Comparison of ENCODE assay signal across 1 cellular context in genomic region chr1:64884261-64885040, GRCh38.
TF ChIP-seq lines count a peak whose summit lies in the region.

No MANE protein-coding gene starts in this region.

TF ChIP-seq in K562, 482 proteins besides CTCF, POLR2A, EP300 and RAD21 (continued from another document and continues in another):
- TF ChIP-seq, protein P1, sequence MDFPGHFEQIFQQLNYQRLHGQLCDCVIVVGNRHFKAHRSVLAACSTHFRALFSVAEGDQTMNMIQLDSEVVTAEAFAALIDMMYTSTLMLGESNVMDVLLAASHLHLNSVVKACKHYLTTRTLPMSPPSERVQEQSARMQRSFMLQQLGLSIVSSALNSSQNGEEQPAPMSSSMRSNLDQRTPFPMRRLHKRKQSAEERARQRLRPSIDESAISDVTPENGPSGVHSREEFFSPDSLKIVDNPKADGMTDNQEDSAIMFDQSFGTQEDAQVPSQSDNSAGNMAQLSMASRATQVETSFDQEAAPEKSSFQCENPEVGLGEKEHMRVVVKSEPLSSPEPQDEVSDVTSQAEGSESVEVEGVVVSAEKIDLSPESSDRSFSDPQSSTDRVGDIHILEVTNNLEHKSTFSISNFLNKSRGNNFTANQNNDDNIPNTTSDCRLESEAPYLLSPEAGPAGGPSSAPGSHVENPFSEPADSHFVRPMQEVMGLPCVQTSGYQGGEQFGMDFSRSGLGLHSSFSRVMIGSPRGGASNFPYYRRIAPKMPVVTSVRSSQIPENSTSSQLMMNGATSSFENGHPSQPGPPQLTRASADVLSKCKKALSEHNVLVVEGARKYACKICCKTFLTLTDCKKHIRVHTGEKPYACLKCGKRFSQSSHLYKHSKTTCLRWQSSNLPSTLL (IDR thresholded peaks at IDR 0.05): no peak
- TF ChIP-seq SFPQ (IDR thresholded peaks at IDR 0.05; ENCODE audit: low read depth, low read length) (no peak), ARID2 (IDR thresholded peaks at IDR 0.05) (no peak), NCOA4 (IDR thresholded peaks at IDR 0.05; ENCODE audit: partially characterized antibody) (no peak), ARID1B (IDR thresholded peaks at IDR 0.05) (peak; percentile 55; the same call in 1 of the 2 replicates), HDAC6 (IDR thresholded peaks at IDR 0.05; ENCODE audit: low read depth, low read length) (no peak), SMARCB1 (IDR thresholded peaks at IDR 0.05; ENCODE audit: insufficient read length, low read depth) (no peak), PHF8 (IDR thresholded peaks at IDR 0.05; ENCODE audit: borderline replicate concordance, low read length) (no peak), ARNT (IDR thresholded peaks at IDR 0.05) (no peak), ZBTB17 (CRISPR knock-in tag; IDR thresholded peaks at IDR 0.05) (no peak), KDM1A (IDR thresholded peaks at IDR 0.05) (0 out of 4 replicates have a peak, but pooled peaks of 1 of the 2 experiments have one; percentile 26), ZFP36 (IDR thresholded peaks at IDR 0.05; ENCODE audit: low read depth, low read length, partially characterized antibody) (no peak), TAL1 (IDR thresholded peaks at IDR 0.05) (0 out of 2 replicates have a peak, but pooled peaks have one; percentile 4), TCF7 (IDR thresholded peaks at IDR 0.05; ENCODE audit: borderline replicate concordance) (no peak), HNRNPUL1 (IDR thresholded peaks at IDR 0.05; ENCODE audit: low read length) (no peak), ZKSCAN8 (CRISPR knock-in tag; IDR thresholded peaks at IDR 0.05) (no peak), TBP (optimal IDR thresholded peaks at IDR 0.05; ENCODE audit: low read depth, low read length) (no peak), ZNF561 (CRISPR knock-in tag; conservative IDR thresholded peaks at IDR 0.05) (no peak), TRIM25 (IDR thresholded peaks at IDR 0.05; ENCODE audit: borderline replicate concordance) (no peak), MECOM (CRISPR knock-in tag; IDR thresholded peaks at IDR 0.05) (no peak), HMG20A (CRISPR knock-in tag; conservative IDR thresholded peaks at IDR 0.05) (no peak), E4F1 (CRISPR knock-in tag; IDR thresholded peaks at IDR 0.05; ENCODE audit: borderline replicate concordance) (no peak), ZNF232 (CRISPR knock-in tag; IDR thresholded peaks at IDR 0.05) (no peak), TFAP4 (CRISPR knock-in tag; IDR thresholded peaks at IDR 0.05; ENCODE audit: borderline replicate concordance) (no peak), MBD2 (IDR thresholded peaks at IDR 0.05; ENCODE audit: borderline replicate concordance, low read depth) (no peak), HDAC1 (IDR thresholded peaks at IDR 0.05) (0 out of 4 replicates have a peak, but pooled peaks of 1 of the 2 experiments have one; percentile 24), ZNF263 (CRISPR knock-in tag; IDR thresholded peaks at IDR 0.05; ENCODE audit: borderline replicate concordance) (no peak), OTX1 (CRISPR knock-in tag; IDR thresholded peaks at IDR 0.05) (no peak), RFX5 (IDR thresholded peaks at IDR 0.05; ENCODE audit: low read depth, low read length) (no peak), ZC3H11A (IDR thresholded peaks at IDR 0.05; ENCODE audit: low read depth, low read length) (no peak), FOXK1 (CRISPR knock-in tag; IDR thresholded peaks at IDR 0.05; ENCODE audit: borderline replicate concordance) (no peak), FOXA3 (CRISPR knock-in tag; conservative IDR thresholded peaks at IDR 0.05 in 1 of 2, IDR thresholded peaks at IDR 0.05 in 1 of 2) (no peak), CBX5 (IDR thresholded peaks at IDR 0.05; ENCODE audit: borderline replicate concordance, low read depth) (no peak), CSDE1 (IDR thresholded peaks at IDR 0.05) (no peak), ELF1 (tag; IDR thresholded peaks at IDR 0.05) (no peak), EZH2 (IDR thresholded peaks at IDR 0.05; ENCODE audit: borderline replicate concordance, low read depth, low read length) (no peak), MEF2A (IDR thresholded peaks at IDR 0.05; ENCODE audit: control insufficient read depth, low read depth, low read length) (no peak), GATA2 (CRISPR knock-in tag; IDR thresholded peaks at IDR 0.05) (peak; percentile 58; the same call in 1 of the 2 replicates), FOXJ3 (CRISPR knock-in tag; IDR thresholded peaks at IDR 0.05) (no peak), HBP1 (CRISPR knock-in tag; IDR thresholded peaks at IDR 0.05) (no peak), HCFC1 (IDR thresholded peaks at IDR 0.05; ENCODE audit: low read depth, low read length) (no peak), NCOR1 (IDR thresholded peaks at IDR 0.05) (no peak), SAP30 (IDR thresholded peaks at IDR 0.05; ENCODE audit: borderline replicate concordance, insufficient read depth, low read depth, low read length, poor library complexity, severe bottlenecking) (no peak), TCF3 (CRISPR knock-in tag; IDR thresholded peaks at IDR 0.05) (peak; percentile 22; the same call in 1 of the 2 replicates), MXI1 (IDR thresholded peaks at IDR 0.05; ENCODE audit: low read depth, low read length) (no peak), JUND (IDR thresholded peaks at IDR 0.05; ENCODE audit: borderline replicate concordance, low read depth, low read length) (peak; percentile 43; the same call in 1 of the 2 replicates), JUND (tag; IDR thresholded peaks at IDR 0.05; ENCODE audit: borderline replicate concordance, low read depth, low read length) (no peak), PRPF4 (IDR thresholded peaks at IDR 0.05; ENCODE audit: insufficient read depth, low read depth, low read length, poor library complexity, severe bottlenecking) (no peak), YBX1 (IDR thresholded peaks at IDR 0.05) (no peak), FOXM1 (IDR thresholded peaks at IDR 0.05; ENCODE audit: low read depth) (no peak), FOXM1 (CRISPR knock-in tag; IDR thresholded peaks at IDR 0.05; ENCODE audit: low read depth) (no peak), TAF7 (tag; IDR thresholded peaks at IDR 0.05) (no peak)
- TF ChIP-seq, protein P2, sequence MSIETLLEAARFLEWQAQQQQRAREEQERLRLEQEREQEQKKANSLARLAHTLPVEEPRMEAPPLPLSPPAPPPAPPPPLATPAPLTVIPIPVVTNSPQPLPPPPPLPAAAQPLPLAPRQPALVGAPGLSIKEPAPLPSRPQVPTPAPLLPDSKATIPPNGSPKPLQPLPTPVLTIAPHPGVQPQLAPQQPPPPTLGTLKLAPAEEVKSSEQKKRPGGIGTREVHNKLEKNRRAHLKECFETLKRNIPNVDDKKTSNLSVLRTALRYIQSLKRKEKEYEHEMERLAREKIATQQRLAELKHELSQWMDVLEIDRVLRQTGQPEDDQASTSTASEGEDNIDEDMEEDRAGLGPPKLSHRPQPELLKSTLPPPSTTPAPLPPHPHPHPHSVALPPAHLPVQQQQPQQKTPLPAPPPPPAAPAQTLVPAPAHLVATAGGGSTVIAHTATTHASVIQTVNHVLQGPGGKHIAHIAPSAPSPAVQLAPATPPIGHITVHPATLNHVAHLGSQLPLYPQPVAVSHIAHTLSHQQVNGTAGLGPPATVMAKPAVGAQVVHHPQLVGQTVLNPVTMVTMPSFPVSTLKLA (conservative IDR thresholded peaks at IDR 0.05): 0 out of 4 replicates have a peak, but pooled peaks of 1 of the 2 experiments have one; percentile 22
- TF ChIP-seq, protein P3, sequence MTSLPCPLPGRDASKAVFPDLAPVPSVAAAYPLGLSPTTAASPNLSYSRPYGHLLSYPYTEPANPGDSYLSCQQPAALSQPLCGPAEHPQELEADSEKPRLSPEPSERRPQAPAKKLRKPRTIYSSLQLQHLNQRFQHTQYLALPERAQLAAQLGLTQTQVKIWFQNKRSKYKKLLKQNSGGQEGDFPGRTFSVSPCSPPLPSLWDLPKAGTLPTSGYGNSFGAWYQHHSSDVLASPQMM (CRISPR knock-in tag; IDR thresholded peaks at IDR 0.05): no peak
- TF ChIP-seq, protein P4, sequence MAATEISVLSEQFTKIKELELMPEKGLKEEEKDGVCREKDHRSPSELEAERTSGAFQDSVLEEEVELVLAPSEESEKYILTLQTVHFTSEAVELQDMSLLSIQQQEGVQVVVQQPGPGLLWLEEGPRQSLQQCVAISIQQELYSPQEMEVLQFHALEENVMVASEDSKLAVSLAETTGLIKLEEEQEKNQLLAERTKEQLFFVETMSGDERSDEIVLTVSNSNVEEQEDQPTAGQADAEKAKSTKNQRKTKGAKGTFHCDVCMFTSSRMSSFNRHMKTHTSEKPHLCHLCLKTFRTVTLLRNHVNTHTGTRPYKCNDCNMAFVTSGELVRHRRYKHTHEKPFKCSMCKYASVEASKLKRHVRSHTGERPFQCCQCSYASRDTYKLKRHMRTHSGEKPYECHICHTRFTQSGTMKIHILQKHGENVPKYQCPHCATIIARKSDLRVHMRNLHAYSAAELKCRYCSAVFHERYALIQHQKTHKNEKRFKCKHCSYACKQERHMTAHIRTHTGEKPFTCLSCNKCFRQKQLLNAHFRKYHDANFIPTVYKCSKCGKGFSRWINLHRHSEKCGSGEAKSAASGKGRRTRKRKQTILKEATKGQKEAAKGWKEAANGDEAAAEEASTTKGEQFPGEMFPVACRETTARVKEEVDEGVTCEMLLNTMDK (IDR thresholded peaks at IDR 0.05; ENCODE audit: borderline replicate concordance, insufficient read depth, low read depth, low read length, poor library complexity, severe bottlenecking): no peak
- TF ChIP-seq, protein P5, sequence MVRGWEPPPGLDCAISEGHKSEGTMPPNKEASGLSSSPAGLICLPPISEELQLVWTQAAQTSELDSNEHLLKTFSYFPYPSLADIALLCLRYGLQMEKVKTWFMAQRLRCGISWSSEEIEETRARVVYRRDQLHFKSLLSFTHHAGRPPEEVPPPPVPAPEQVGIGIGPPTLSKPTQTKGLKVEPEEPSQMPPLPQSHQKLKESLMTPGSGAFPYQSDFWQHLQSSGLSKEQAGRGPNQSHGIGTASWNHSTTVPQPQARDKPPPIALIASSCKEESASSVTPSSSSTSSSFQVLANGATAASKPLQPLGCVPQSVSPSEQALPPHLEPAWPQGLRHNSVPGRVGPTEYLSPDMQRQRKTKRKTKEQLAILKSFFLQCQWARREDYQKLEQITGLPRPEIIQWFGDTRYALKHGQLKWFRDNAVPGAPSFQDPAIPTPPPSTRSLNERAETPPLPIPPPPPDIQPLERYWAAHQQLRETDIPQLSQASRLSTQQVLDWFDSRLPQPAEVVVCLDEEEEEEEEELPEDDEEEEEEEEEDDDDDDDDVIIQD (CRISPR knock-in tag; IDR thresholded peaks at IDR 0.05): no peak
